In genomic region chr2:692767-693166, GRCh38 we compare ENCODE assay signal across 1 cellular context.
TF ChIP-seq lines count a peak whose summit lies in the region.

No MANE protein-coding gene starts in this region.

TF ChIP-seq in SK-N-SH, 30 proteins besides CTCF, POLR2A, EP300 and RAD21 (continued from another document):
- TF ChIP-seq ZBTB33 (IDR thresholded peaks at IDR 0.05; ENCODE audit: borderline replicate concordance, low read depth): no peak
- no peak for TF ChIP-seq TEAD4 (IDR thresholded peaks at IDR 0.05; ENCODE audit: borderline replicate concordance, insufficient read depth)
- no peak for TF ChIP-seq TAF1 (IDR thresholded peaks at IDR 0.05; ENCODE audit: borderline replicate concordance, low read depth, low read length)
- no peak for TF ChIP-seq USF2 (IDR thresholded peaks at IDR 0.05; ENCODE audit: borderline replicate concordance, low read depth, low read length)
- no peak for TF ChIP-seq NRF1 (IDR thresholded peaks at IDR 0.05; ENCODE audit: low read depth, low read length)
- no peak for TF ChIP-seq FOXM1 (IDR thresholded peaks at IDR 0.05; ENCODE audit: low read depth)
- TF ChIP-seq SMC3 (IDR thresholded peaks at IDR 0.05; ENCODE audit: low read depth, low read length): no peak
- TF ChIP-seq REST (IDR thresholded peaks at IDR 0.05; ENCODE audit: low read depth, low read length): no peak
- no peak for TF ChIP-seq SIN3A (IDR thresholded peaks at IDR 0.05; ENCODE audit: borderline replicate concordance, low read depth, low read length)
- no peak for TF ChIP-seq CHD2 (IDR thresholded peaks at IDR 0.05; ENCODE audit: low read length, partially characterized antibody)
- no peak for TF ChIP-seq POLR2AphosphoS5 (IDR thresholded peaks at IDR 0.05; ENCODE audit: low read depth, low read length)
- no peak for TF ChIP-seq IRF3 (IDR thresholded peaks at IDR 0.05; ENCODE audit: low read depth, low read length)
- no peak for TF ChIP-seq MAX (IDR thresholded peaks at IDR 0.05; ENCODE audit: low read depth)
- no peak for TF ChIP-seq YY1 (IDR thresholded peaks at IDR 0.05; ENCODE audit: low read depth)
- TF ChIP-seq EZH2phosphoT487 (IDR thresholded peaks at IDR 0.05; ENCODE audit: borderline replicate concordance, low read depth): no peak
- no peak for TF ChIP-seq RXRA (IDR thresholded peaks at IDR 0.05; ENCODE audit: borderline replicate concordance, low read depth)
